29 cellular contexts compared by ENCODE assay signal in the genomic region with DNA sequence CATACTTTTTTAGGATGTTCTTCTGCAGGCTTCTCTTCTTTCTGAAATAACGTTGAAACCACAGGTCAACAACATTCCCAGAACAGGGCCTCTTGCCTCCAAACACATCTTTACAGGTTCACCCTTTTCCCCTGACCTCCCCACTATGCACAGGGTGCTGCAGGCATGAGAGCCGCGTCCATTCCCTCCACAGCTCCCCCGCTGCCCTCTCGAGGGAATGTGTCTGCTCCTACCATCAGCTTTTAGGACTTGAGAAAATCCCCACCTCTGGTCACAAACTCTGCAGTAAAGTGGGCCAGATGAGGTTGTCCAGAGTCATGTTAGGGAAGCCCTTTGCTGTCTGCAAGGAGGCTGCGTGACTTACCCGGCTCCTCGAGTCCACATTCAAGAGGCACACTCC. TPM values are rescaled to one million over a fixed set of nuclear protein-coding genes. Genes with fewer than 3 reads are reported as not detected.
DNase-seq lines count a peak whose midpoint lies in the region; ATAC-seq and TF ChIP-seq lines count a peak whose summit lies in the region.
"Had no signal": no experiment of that assay in that cellular context is flagged by ENCODE, and none has a peak within 500 bp of the region (broad histone marks: within the 10 kb centered on the region; RNA-seq: fewer than 3 reads in every experiment).

No MANE protein-coding gene starts in this region.

- no peaks in the 10 kb centered on the region for H3K9me3 ChIP-seq in smooth muscle cell (replicated peaks; ENCODE audit: low read depth)
- H3K9me3 ChIP-seq: BE2C, left ventricle myocardium inferior, neutrophil, prostate gland, right lobe of liver, transverse colon had no signal

- WGBS in smooth muscle cell (ENCODE audit: low lambda C conversion rate): 76% methylated on average over 8 of the region's 8 CpGs

- H3K4me1 ChIP-seq in smooth muscle cell (ENCODE audit: low read depth): no peaks in the 10 kb centered on the region
- H3K4me1 ChIP-seq: BE2C, prostate gland, right lobe of liver had no signal

- no peaks in the 10 kb centered on the region for H3K9me3 Mint-ChIP-seq in activated naive CD4-positive, alpha-beta T cell treated with anti-CD3 and anti-CD28 coated beads, Interleukin-2, amount 50 U/mL, for 24 hours
- no peaks in the 10 kb centered on the region for H3K9me3 Mint-ChIP-seq in activated naive CD4-positive, alpha-beta T cell treated with anti-CD3 and anti-CD28 coated beads for 36 hours
- H3K9me3 Mint-ChIP-seq in T-cell: no peaks in the 10 kb centered on the region
- H3K9me3 Mint-ChIP-seq in effector memory CD8-positive, alpha-beta T cell: no peaks in the 10 kb centered on the region
- H3K9me3 Mint-ChIP-seq: dendritic cell treated with granulocyte-macrophage colony-stimulating factor and Interleukin-4, amounts not matched to agents 40 ng/mL and 50 ng/mL, for 4 days; T-helper 2 cell treated with Interferon-gamma antibody and Interleukin-4, amounts not matched to agents 5 μg/mL and 100 μg/mL, for 36 hours had no signal

- no peak overlapping the region for H3K9ac ChIP-seq in smooth muscle cell (ENCODE audit: low read depth)

- CTCF ChIA-PET in activated naive CD4-positive, alpha-beta T cell treated with anti-CD3 and anti-CD28 coated beads for 36 hours (lab: Charles Lee): interaction anchor here (0.6 to 1.2 kb wide), 2 partner anchors 250 to 802 kb away, joined by 3 read pairs; no protein-coding TSS in a partner anchor
- CTCF ChIA-PET in T-cell (lab: Charles Lee): interaction anchor here in 1 of 2 donors (0.6 kb wide), 1 partner anchor 938 kb away, joined by 3 read pairs; no protein-coding TSS in a partner anchor

- H3K27me3 ChIP-seq in smooth muscle cell (ENCODE audit: low read depth): no peaks in the 10 kb centered on the region
- H3K27me3 ChIP-seq: BE2C, neutrophil, right lobe of liver, transverse colon had no signal

- peaks cover 6% of the 10 kb centered on the region for H3F3A ChIP-seq in smooth muscle cell (ENCODE audit: low read depth)

- no peak for DNase-seq in activated naive CD4-positive, alpha-beta T cell treated with anti-CD3 and anti-CD28 coated beads for 36 hours
- DNase-seq in T-cell (no peak), smooth muscle cell (lab: John Stamatoyannopoulos, UW; ENCODE audit: unreplicated experiment) (no peak), NCI-H1694 (lab: John Stamatoyannopoulos, UW) (no peak), cerebellar cortex (ENCODE audit: low spot score) (no peak), AG08395 (ENCODE audit: low spot score) (no peak)
- no peak for DNase-seq in effector memory CD8-positive, alpha-beta T cell
- DNase-seq: activated CD4-positive, alpha-beta T cell treated with anti-CD3 and anti-CD28 coated beads for 1 hour; activated naive CD4-positive, alpha-beta T cell treated with anti-CD3 and anti-CD28 coated beads, Interleukin-2, amount 50 U/mL, for 16 hours; BE2C; caudate nucleus; DMS153; islet precursor cell; left ventricle myocardium inferior; NCI-H1436 treated with DMSO at 0.1 percent for 48 hours; NCI-H2107; NCI-H345; NCI-H69; right lobe of liver; Right ventricle myocardium superior; transverse colon had no signal

- H3K4me3 Mint-ChIP-seq in activated naive CD4-positive, alpha-beta T cell treated with anti-CD3 and anti-CD28 coated beads, Interleukin-2, amount 50 U/mL, for 24 hours: no peak overlapping the region
- H3K4me3 Mint-ChIP-seq in activated naive CD4-positive, alpha-beta T cell treated with anti-CD3 and anti-CD28 coated beads for 36 hours: no peak overlapping the region
- H3K4me3 Mint-ChIP-seq in T-cell: no peak overlapping the region
- no peak overlapping the region for H3K4me3 Mint-ChIP-seq in effector memory CD8-positive, alpha-beta T cell
- H3K4me3 Mint-ChIP-seq: dendritic cell treated with granulocyte-macrophage colony-stimulating factor and Interleukin-4, amounts not matched to agents 40 ng/mL and 50 ng/mL, for 4 days; T-helper 2 cell treated with Interferon-gamma antibody and Interleukin-4, amounts not matched to agents 5 μg/mL and 100 μg/mL, for 36 hours had no signal

- no peak overlapping the region for H2AFZ ChIP-seq in smooth muscle cell (ENCODE audit: low read depth)

- H3K27me3 Mint-ChIP-seq in activated naive CD4-positive, alpha-beta T cell treated with anti-CD3 and anti-CD28 coated beads, Interleukin-2, amount 50 U/mL, for 24 hours: no peaks in the 10 kb centered on the region
- H3K27me3 Mint-ChIP-seq in activated naive CD4-positive, alpha-beta T cell treated with anti-CD3 and anti-CD28 coated beads for 36 hours (ENCODE audit: low read depth): no peaks in the 10 kb centered on the region
- no peaks in the 10 kb centered on the region for H3K27me3 Mint-ChIP-seq in T-cell
- H3K27me3 Mint-ChIP-seq in effector memory CD8-positive, alpha-beta T cell: no peaks in the 10 kb centered on the region
- H3K27me3 Mint-ChIP-seq: dendritic cell treated with granulocyte-macrophage colony-stimulating factor and Interleukin-4, amounts not matched to agents 40 ng/mL and 50 ng/mL, for 4 days had no signal

- H3K36me3 ChIP-seq in smooth muscle cell (ENCODE audit: low read depth): no peaks in the 10 kb centered on the region
- H3K36me3 ChIP-seq: prostate gland had no signal

- H3K27ac Mint-ChIP-seq in activated naive CD4-positive, alpha-beta T cell treated with anti-CD3 and anti-CD28 coated beads, Interleukin-2, amount 50 U/mL, for 24 hours: peak overlapping the region; percentile 3
- no peak overlapping the region for H3K27ac Mint-ChIP-seq in activated naive CD4-positive, alpha-beta T cell treated with anti-CD3 and anti-CD28 coated beads for 36 hours
- peak overlapping the region; percentile 49 to 51 for H3K27ac Mint-ChIP-seq in T-cell
- peak overlapping the region; percentile 44 to 60 for H3K27ac Mint-ChIP-seq in effector memory CD8-positive, alpha-beta T cell
- H3K27ac Mint-ChIP-seq: dendritic cell treated with granulocyte-macrophage colony-stimulating factor and Interleukin-4, amounts not matched to agents 40 ng/mL and 50 ng/mL, for 4 days had no signal

- H3K79me2 ChIP-seq in smooth muscle cell (ENCODE audit: low read depth): no peaks in the 10 kb centered on the region

- H3K4me3 ChIP-seq in smooth muscle cell: no peak overlapping the region
- H3K4me3 ChIP-seq: GM12878, left ventricle myocardium inferior, prostate gland, right lobe of liver, transverse colon had no signal

- intact Hi-C loops in activated naive CD4-positive, alpha-beta T cell treated with anti-CD3 and anti-CD28 coated beads for 36 hours (cut with micrococcal nuclease): no loop called here

- peaks cover 13% of the 10 kb centered on the region for H3K36me3 Mint-ChIP-seq in activated naive CD4-positive, alpha-beta T cell treated with anti-CD3 and anti-CD28 coated beads, Interleukin-2, amount 50 U/mL, for 24 hours
- H3K36me3 Mint-ChIP-seq in activated naive CD4-positive, alpha-beta T cell treated with anti-CD3 and anti-CD28 coated beads for 36 hours (ENCODE audit: low read depth): peaks cover 10% of the 10 kb centered on the region
- peaks cover 54% of the 10 kb centered on the region for H3K36me3 Mint-ChIP-seq in T-cell
- peaks cover 82% of the 10 kb centered on the region for H3K36me3 Mint-ChIP-seq in effector memory CD8-positive, alpha-beta T cell (ENCODE audit: insufficient read depth)

- H3K27ac ChIP-seq in smooth muscle cell (ENCODE audit: low read depth): peak overlapping the region; percentile 42
- H3K27ac ChIP-seq: left ventricle myocardium inferior, neutrophil, prostate gland, right lobe of liver, transverse colon had no signal

- peaks cover 21% of the 10 kb centered on the region for H3K4me1 Mint-ChIP-seq in activated naive CD4-positive, alpha-beta T cell treated with anti-CD3 and anti-CD28 coated beads, Interleukin-2, amount 50 U/mL, for 24 hours
- H3K4me1 Mint-ChIP-seq in activated naive CD4-positive, alpha-beta T cell treated with anti-CD3 and anti-CD28 coated beads for 36 hours (ENCODE audit: low read depth): peaks cover 5% of the 10 kb centered on the region
- peaks cover 16 to 23% (median 22%) of the 10 kb centered on the region in 3 donors for H3K4me1 Mint-ChIP-seq in T-cell
- H3K4me1 Mint-ChIP-seq in effector memory CD8-positive, alpha-beta T cell (ENCODE audit: low read depth in 2 of 2): peaks cover 14 to 20% of the 10 kb centered on the region in 2 donors

- H3K4me2 ChIP-seq in smooth muscle cell: no peak overlapping the region

- no peak for TF ChIP-seq CTCF in smooth muscle cell (IDR thresholded peaks at IDR 0.05; ENCODE audit: borderline replicate concordance, insufficient read depth, poor library complexity, severe bottlenecking)

- peaks cover 4% of the 10 kb centered on the region for H4K20me1 ChIP-seq in smooth muscle cell (ENCODE audit: low read depth)

- no peak for ATAC-seq in T-cell (replicated peaks in 1 of 4)
- ATAC-seq in effector memory CD8-positive, alpha-beta T cell (replicated peaks): no peak
- ATAC-seq: esophagus mucosa, GM12878, HCT116, right lobe of liver had no signal

- POLR2A ChIA-PET in T-cell (lab: Charles Lee): no interaction called here

RNA-seq across cellular contexts. Expression of a gene that starts 30.5 kb away (rescaled TPM):
- total RNA-seq in activated naive CD4-positive, alpha-beta T cell treated with anti-CD3 and anti-CD28 coated beads for 36 hours: 1 to 10 TPM; 7.0 to 7.9 TPM
- 1 to 10 TPM; 4.0 to 9.6 (median 5.4) TPM for total RNA-seq in T-cell
- total RNA-seq in smooth muscle cell: 47.1 and 62.1 TPM in 2 replicates
- 40.4 and 59.1 TPM in 2 replicates for polyA plus RNA-seq in smooth muscle cell
